11 cellular contexts compared by ENCODE assay signal in genomic region chr16:65123846-65124513, GRCh38. TPM values are rescaled to one million over a fixed set of nuclear protein-coding genes. Genes with fewer than 3 reads are reported as not detected.
A peak's percentile ranks its signal among the peaks of the same experiment; 100 is the strongest.
DNase-seq lines count a peak whose midpoint lies in the region.
"Had no signal": no experiment of that assay in that cellular context is flagged by ENCODE, and none has a peak within 500 bp of the region (broad histone marks: within the 10 kb centered on the region; RNA-seq: fewer than 3 reads in every experiment).

No MANE protein-coding gene starts in this region.

- H3K27me3 ChIP-seq in iPS-15b (ENCODE audit: control insufficient read depth, insufficient read depth, low read length) (peaks cover 70% of the 10 kb centered on the region), HAP-1 (ENCODE audit: low read depth) (peaks cover 4% of the 10 kb centered on the region; the same call in 1 of the 2 replicates)

- H3K4me3 ChIP-seq in iPS-15b (ENCODE audit: low read depth, low read length): peak overlapping the region; percentile 81
- H3K4me3 ChIP-seq in skeletal muscle cell (ENCODE audit: low read depth, low read length): peak overlapping the region; percentile 94
- no peak overlapping the region for H3K4me3 ChIP-seq in HAP-1

- no peak overlapping the region for H3K9ac ChIP-seq in iPS-15b (ENCODE audit: low read depth, low read length)

- intact Hi-C loops in activated naive CD4-positive, alpha-beta T cell treated with anti-CD3 and anti-CD28 coated beads for 36 hours (cut with micrococcal nuclease): loop anchor here (10.0 kb wide), 1 partner anchor 201 kb away; no protein-coding TSS in a partner anchor

- H3K36me3 ChIP-seq in iPS-15b (ENCODE audit: control insufficient read depth, insufficient read depth, low read length) (no peaks in the 10 kb centered on the region), HAP-1 (replicated peaks) (no peaks in the 10 kb centered on the region)

- H3K4me1 ChIP-seq in iPS-15b (ENCODE audit: control insufficient read depth, insufficient read depth, low read length) (peaks cover 3% of the 10 kb centered on the region), HAP-1 (no peaks in the 10 kb centered on the region)

- H3K27ac Mint-ChIP-seq in activated naive CD4-positive, alpha-beta T cell treated with anti-CD3 and anti-CD28 coated beads for 36 hours: no peak overlapping the region
- H3K27ac Mint-ChIP-seq: activated T-helper 2 cell treated with anti-CD3 and anti-CD28 coated beads, Interferon-gamma antibody, Interleukin-2, Interleukin-4, amounts not matched to agents 10 μg/mL and 5 μg/mL and 100 μg/mL, durations not matched to agents 14 hours and 24 hours and 36 hours had no signal

- DNase-seq in EL (peak; percentile 19), astrocyte of the hippocampus (ENCODE audit: low read depth, low spot score) (peak; percentile 18), skeletal muscle cell (ENCODE audit: low read depth) (no peak), DMS153 (lab: John Stamatoyannopoulos, UW) (no peak), DMS79 (lab: John Stamatoyannopoulos, UW) (no peak), HAP-1 (ENCODE audit: low spot score in 2 of 2) (no peak)
- DNase-seq in activated naive CD4-positive, alpha-beta T cell treated with anti-CD3 and anti-CD28 coated beads for 36 hours: no peak
- DNase-seq: NCI-H1436; stimulated activated CD4-positive, alpha-beta T cell treated with anti-CD3 and anti-CD28 coated beads, Interleukin-4, amount 100 ng/mL, for 1 hour had no signal

- peaks cover 2% of the 10 kb centered on the region for H3K4me1 Mint-ChIP-seq in activated naive CD4-positive, alpha-beta T cell treated with anti-CD3 and anti-CD28 coated beads for 36 hours (ENCODE audit: low read depth)

- CTCF ChIA-PET in activated naive CD4-positive, alpha-beta T cell treated with anti-CD3 and anti-CD28 coated beads for 36 hours (lab: Charles Lee): no interaction called here

- H3K9me3 ChIP-seq in iPS-15b (ENCODE audit: control insufficient read depth, insufficient read depth, low read length) (no peaks in the 10 kb centered on the region), HAP-1 (no peaks in the 10 kb centered on the region)

- H3K36me3 Mint-ChIP-seq in activated naive CD4-positive, alpha-beta T cell treated with anti-CD3 and anti-CD28 coated beads for 36 hours (ENCODE audit: low read depth): no peaks in the 10 kb centered on the region

- no peaks in the 10 kb centered on the region for H3K9me3 Mint-ChIP-seq in activated naive CD4-positive, alpha-beta T cell treated with anti-CD3 and anti-CD28 coated beads for 36 hours
- H3K9me3 Mint-ChIP-seq: activated T-helper 2 cell treated with anti-CD3 and anti-CD28 coated beads, Interferon-gamma antibody, Interleukin-2, Interleukin-4, amounts not matched to agents 10 μg/mL and 5 μg/mL and 100 μg/mL, durations not matched to agents 14 hours and 24 hours and 36 hours had no signal

- H3K27me3 Mint-ChIP-seq in activated naive CD4-positive, alpha-beta T cell treated with anti-CD3 and anti-CD28 coated beads for 36 hours (ENCODE audit: low read depth): peaks cover 37% of the 10 kb centered on the region

- no peak overlapping the region for H3K4me3 Mint-ChIP-seq in activated naive CD4-positive, alpha-beta T cell treated with anti-CD3 and anti-CD28 coated beads for 36 hours

- in situ Hi-C loops in HAP-1 (cut with MboI; ENCODE audit: low sequenced_read_pairs): loop anchor here (25.0 kb wide), 1 partner anchor 1662 kb away; no protein-coding TSS in a partner anchor

RNA-seq across cellular contexts. Expression of gene CDH11, which starts 2.1 kb away (rescaled TPM):
- total RNA-seq in activated naive CD4-positive, alpha-beta T cell treated with anti-CD3 and anti-CD28 coated beads for 36 hours: not detected
- total RNA-seq: activated T-helper 2 cell treated with anti-CD3 and anti-CD28 coated beads, Interferon-gamma antibody, Interleukin-2, Interleukin-4, amounts not matched to agents 10 μg/mL and 5 μg/mL and 100 μg/mL, durations not matched to agents 14 hours and 24 hours and 36 hours had no signal

Comparison
In these comparisons a context has a peak if more than half of its experiments do, and no peak if none do; other contexts are left out.
1. DNase-seq: peak in EL (single experiment) and astrocyte of the hippocampus (single experiment); none in skeletal muscle cell (single experiment), DMS153 (single experiment), activated naive CD4-positive, alpha-beta T cell treated with anti-CD3 and anti-CD28 coated beads for 36 hours (single experiment), DMS79 (single experiment) and HAP-1 (0 of 2).